1 cellular context compared by ENCODE assay signal in genomic region chr19:29201849-29202248, GRCh38.
TF ChIP-seq lines count a peak whose summit lies in the region.

No MANE protein-coding gene starts in this region.

TF ChIP-seq in HEK293, 187 proteins besides CTCF, POLR2A, EP300 and RAD21 (continued from another document):
- TF ChIP-seq, protein P1, sequence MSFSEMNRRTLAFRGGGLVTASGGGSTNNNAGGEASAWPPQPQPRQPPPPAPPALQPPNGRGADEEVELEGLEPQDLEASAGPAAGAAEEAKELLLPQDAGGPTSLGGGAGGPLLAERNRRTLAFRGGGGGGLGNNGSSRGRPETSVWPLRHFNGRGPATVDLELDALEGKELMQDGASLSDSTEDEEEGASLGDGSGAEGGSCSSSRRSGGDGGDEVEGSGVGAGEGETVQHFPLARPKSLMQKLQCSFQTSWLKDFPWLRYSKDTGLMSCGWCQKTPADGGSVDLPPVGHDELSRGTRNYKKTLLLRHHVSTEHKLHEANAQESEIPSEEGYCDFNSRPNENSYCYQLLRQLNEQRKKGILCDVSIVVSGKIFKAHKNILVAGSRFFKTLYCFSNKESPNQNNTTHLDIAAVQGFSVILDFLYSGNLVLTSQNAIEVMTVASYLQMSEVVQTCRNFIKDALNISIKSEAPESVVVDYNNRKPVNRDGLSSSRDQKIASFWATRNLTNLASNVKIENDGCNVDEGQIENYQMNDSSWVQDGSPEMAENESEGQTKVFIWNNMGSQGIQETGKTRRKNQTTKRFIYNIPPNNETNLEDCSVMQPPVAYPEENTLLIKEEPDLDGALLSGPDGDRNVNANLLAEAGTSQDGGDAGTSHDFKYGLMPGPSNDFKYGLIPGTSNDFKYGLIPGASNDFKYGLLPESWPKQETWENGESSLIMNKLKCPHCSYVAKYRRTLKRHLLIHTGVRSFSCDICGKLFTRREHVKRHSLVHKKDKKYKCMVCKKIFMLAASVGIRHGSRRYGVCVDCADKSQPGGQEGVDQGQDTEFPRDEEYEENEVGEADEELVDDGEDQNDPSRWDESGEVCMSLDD (tag by site-specific recombination; IDR thresholded peaks at IDR 0.05), result no peak
- TF ChIP-seq ZNF830 (tag by site-specific recombination; IDR thresholded peaks at IDR 0.05; ENCODE audit: low read depth), result no peak
- TF ChIP-seq ZNF274 (IDR thresholded peaks at IDR 0.05; ENCODE audit: low read length), result no peak
- TF ChIP-seq ZNF274 (tag by site-specific recombination; IDR thresholded peaks at IDR 0.05; ENCODE audit: borderline replicate concordance), result no peak
